Comparison of ENCODE assay signal across 10 cellular contexts in the genomic region with DNA sequence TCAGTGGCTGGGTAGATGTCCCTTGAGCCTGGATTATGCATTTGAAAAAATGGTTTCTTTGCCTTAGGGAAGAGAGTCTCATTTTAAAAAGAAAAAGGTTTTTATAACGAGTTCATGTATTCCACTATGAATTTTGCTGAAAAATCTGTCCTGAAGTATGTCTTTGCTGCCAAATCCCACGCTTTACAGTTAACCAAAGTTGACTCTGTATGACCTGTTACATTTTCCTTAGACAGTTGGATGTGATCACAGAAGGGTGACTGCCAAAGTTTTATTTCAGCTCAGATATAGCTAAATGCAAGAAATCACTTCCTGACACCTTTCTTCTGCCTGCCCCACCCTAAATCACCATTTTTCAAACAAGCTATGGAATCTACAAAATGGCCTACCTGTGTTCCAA.
DNase-seq lines count a peak whose midpoint lies in the region; ATAC-seq, FAIRE-seq and TF ChIP-seq lines count a peak whose summit lies in the region.
"Had no signal": no experiment of that assay in that cellular context is flagged by ENCODE, and none has a peak within 500 bp of the region (broad histone marks: within the 10 kb centered on the region; RNA-seq: fewer than 3 reads in every experiment).

No MANE protein-coding gene starts in this region.

- in situ Hi-C loops in HepG2 (cut with HindIII; ENCODE audit: extremely low pct_ligation_motif_present, low pct_unique_long_range_greater_than_20kb): loop anchor here (10.0 kb wide), 1 partner anchor 166 kb away; no protein-coding TSS in a partner anchor

- no peak overlapping the region for H3K4me3 ChIP-seq in liver (ENCODE audit: low read depth in 1 of 3, low read length in 3 of 3)
- H3K4me3 ChIP-seq in HepG2 (replicated peaks in 1 of 3; ENCODE audit: insufficient read depth in 1 of 3, low read depth in 2 of 3, low read length in 3 of 3): no peak overlapping the region
- no peak overlapping the region for H3K4me3 ChIP-seq in gastroesophageal sphincter
- H3K4me3 ChIP-seq in parathyroid adenoma (ENCODE audit: low read depth, low read length): no peak overlapping the region

- TF ChIP-seq EP300 in HepG2 (IDR thresholded peaks at IDR 0.05; ENCODE audit: low read depth in 2 of 2, low read length in 2 of 2): no peak
- TF ChIP-seq EP300 in HepG2 (CRISPR knock-in tag; IDR thresholded peaks at IDR 0.05; ENCODE audit: borderline replicate concordance): no peak
- TF ChIP-seq EP300 in gastroesophageal sphincter (IDR thresholded peaks at IDR 0.05): no peak

- peak overlapping the region in 1 of 2 donors; percentile 58 for H3K9ac ChIP-seq in liver (ENCODE audit: low read depth in 1 of 2, low read length in 2 of 2)
- no peak overlapping the region for H3K9ac ChIP-seq in HepG2 (ENCODE audit: insufficient read depth, low read depth, low read length)
- no peak overlapping the region for H3K9ac ChIP-seq in parathyroid adenoma

- H3K36me3 ChIP-seq in liver (ENCODE audit: control insufficient read depth in 4 of 4, insufficient read depth in 3 of 4, low read depth in 1 of 4, low read length in 3 of 4): no peaks in the 10 kb centered on the region
- H3K36me3 ChIP-seq in HepG2 (replicated peaks in 1 of 2; ENCODE audit: control insufficient read depth in 1 of 2, insufficient read depth in 2 of 2, low read length in 2 of 2): no peaks in the 10 kb centered on the region
- no peaks in the 10 kb centered on the region for H3K36me3 ChIP-seq in gastroesophageal sphincter
- H3K36me3 ChIP-seq in parathyroid adenoma (ENCODE audit: control insufficient read depth, insufficient read depth, low read length): no peaks in the 10 kb centered on the region

- H3K9me3 ChIP-seq in liver (ENCODE audit: control insufficient read depth in 4 of 4, low read length in 3 of 4): no peaks in the 10 kb centered on the region
- no peaks in the 10 kb centered on the region for H3K9me3 ChIP-seq in HepG2 (ENCODE audit: low read length)
- no peaks in the 10 kb centered on the region for H3K9me3 ChIP-seq in gastroesophageal sphincter
- no peaks in the 10 kb centered on the region for H3K9me3 ChIP-seq in parathyroid adenoma (ENCODE audit: control insufficient read depth, low read length)

- ATAC-seq in HepG2: no peak
- peak; percentile 11 for ATAC-seq in gastroesophageal sphincter
- no peak for ATAC-seq in GM19035 (IDR thresholded peaks at IDR 0.05; ENCODE audit: unreplicated experiment)
- ATAC-seq in GM21367 (IDR thresholded peaks at IDR 0.05; ENCODE audit: unreplicated experiment): no peak

- no peak for TF ChIP-seq CTCF in liver (IDR thresholded peaks at IDR 0.05; ENCODE audit: low read depth, low read length, missing input control)
- TF ChIP-seq CTCF in HepG2 (CRISPR knock-in tag; IDR thresholded peaks at IDR 0.05): no peak
- TF ChIP-seq CTCF in gastroesophageal sphincter (IDR thresholded peaks at IDR 0.05): peak in 1 of 4 experiments; percentile 5
- TF ChIP-seq CTCF in parathyroid adenoma (IDR thresholded peaks at IDR 0.05): no peak

- no peaks in the 10 kb centered on the region for H3K79me2 ChIP-seq in HepG2 (ENCODE audit: insufficient read depth, low read length)
- H3K79me2 ChIP-seq in parathyroid adenoma: no peaks in the 10 kb centered on the region

- TF ChIP-seq POLR2A in HepG2 (IDR thresholded peaks at IDR 0.05; ENCODE audit: insufficient read depth in 1 of 2, low read depth in 2 of 2, low read length in 2 of 2) (no peak), gastroesophageal sphincter (IDR thresholded peaks at IDR 0.05) (no peak)

- DNase-seq in HepG2 (ENCODE audit: low spot score) (no peak), HT-29 (ENCODE audit: low spot score) (no peak), DMS53 (lab: John Stamatoyannopoulos, UW) (no peak)
- DNase-seq: substantia nigra had no signal

- BruUV-seq in HepG2 (replicated peaks; lab: Mats Ljungman, UMichigan): no TSS peak

- H2AFZ ChIP-seq in HepG2 (ENCODE audit: low read length) (no peak overlapping the region), parathyroid adenoma (peak overlapping the region; percentile 59)

- intact Hi-C loops in HepG2 (cut with micrococcal nuclease; ENCODE audit: unreplicated experiment): no loop called here

- H3K27ac ChIP-seq in liver (ENCODE audit: low read depth in 1 of 2, low read length in 2 of 2): peak overlapping the region; percentile 34 to 46
- H3K27ac ChIP-seq in HepG2 (ENCODE audit: extremely low read length, insufficient read depth, low read length): no peak overlapping the region
- H3K27ac ChIP-seq in gastroesophageal sphincter: peak overlapping the region; percentile 81 to 100 (median 93)
- H3K27ac ChIP-seq in parathyroid adenoma: peak overlapping the region; percentile 92

- POLR2A ChIA-PET in HepG2 (lab: Yijun Ruan, JAX): no interaction called here

- WGBS in liver: 76% methylated on average over 2 of the region's 2 CpGs
- 88% methylated on average over 2 of the region's 2 CpGs for WGBS in HepG2 (ENCODE audit: low lambda C conversion rate)
- 11 to 19% methylated on average over 2 of the region's 2 CpGs for WGBS in gastroesophageal sphincter (ENCODE audit: low coverage in 1 of 2), 2 donors

- no peaks in the 10 kb centered on the region for H4K20me1 ChIP-seq in HepG2 (ENCODE audit: insufficient read depth, low read length)

- TF ChIP-seq RAD21 in liver (IDR thresholded peaks at IDR 0.05) (no peak), HepG2 (CRISPR knock-in tag; IDR thresholded peaks at IDR 0.05) (no peak)

- H3K4me2 ChIP-seq in HepG2 (ENCODE audit: low read depth, low read length) (no peak overlapping the region), parathyroid adenoma (ENCODE audit: low read length) (no peak overlapping the region)

- FAIRE-seq in HepG2 (lab: Jason Lieb, UNC): no peak
- FAIRE-seq: A204.1 had no signal

- H3K27me3 ChIP-seq in liver (ENCODE audit: control insufficient read depth in 4 of 4, insufficient read depth in 4 of 4, low read length in 3 of 4) (no peaks in the 10 kb centered on the region), HepG2 (ENCODE audit: control insufficient read depth in 1 of 2, insufficient read depth in 2 of 2, low read length in 2 of 2) (no peaks in the 10 kb centered on the region), gastroesophageal sphincter (no peaks in the 10 kb centered on the region), parathyroid adenoma (ENCODE audit: control insufficient read depth, insufficient read depth, low read length) (no peaks in the 10 kb centered on the region)

- CTCF ChIA-PET in HepG2 (lab: Yijun Ruan, JAX; ENCODE audit: low intra/inter-chr PET ratio, low total read pairs): no interaction called here

- H3K4me1 ChIP-seq in liver (ENCODE audit: control insufficient read depth in 4 of 4, insufficient read depth in 4 of 4, low read length in 3 of 4) (no peaks in the 10 kb centered on the region), HepG2 (ENCODE audit: insufficient read depth, low read length) (peaks cover 22% of the 10 kb centered on the region), gastroesophageal sphincter (peaks cover 20 to 61% (median 32%) of the 10 kb centered on the region in 3 donors), parathyroid adenoma (peaks cover 27% of the 10 kb centered on the region)

TF ChIP-seq in liver, 16 proteins besides CTCF, POLR2A, EP300 and RAD21:
- TF ChIP-seq YY1 (IDR thresholded peaks at IDR 0.05) (peak; percentile 41), HNF4G (IDR thresholded peaks at IDR 0.05) (no peak)

TF ChIP-seq in HepG2, 621 proteins besides CTCF, POLR2A, EP300 and RAD21 (continues in another document):
- TF ChIP-seq AKNA (CRISPR knock-in tag; IDR thresholded peaks at IDR 0.05; ENCODE audit: borderline replicate concordance) (no peak), ZNF432 (CRISPR knock-in tag; IDR thresholded peaks at IDR 0.05; ENCODE audit: borderline replicate concordance) (no peak), ZMAT3 (CRISPR knock-in tag; conservative IDR thresholded peaks at IDR 0.05) (no peak), MBNL3 (CRISPR knock-in tag; conservative IDR thresholded peaks at IDR 0.05) (no peak), ONECUT2 (CRISPR knock-in tag; IDR thresholded peaks at IDR 0.05) (no peak), ZFP36L2 (CRISPR knock-in tag; IDR thresholded peaks at IDR 0.05) (no peak)
